ENCODE assay signal across 7 cellular contexts in genomic region chr20:49628280-49628679, GRCh38.
DNase-seq lines count a peak whose midpoint lies in the region; ATAC-seq, FAIRE-seq and TF ChIP-seq lines count a peak whose summit lies in the region.
"Not testable (repeated sequence)": the region's sequence is repeated elsewhere in the genome, so short reads cannot be mapped to it uniquely, and the experiment has no call there.

No MANE protein-coding gene starts in this region.

- BruUV-seq in HepG2 (replicated peaks; lab: Mats Ljungman, UMichigan): not testable (repeated sequence)

- not testable (repeated sequence) for FAIRE-seq in HepG2 (lab: Jason Lieb, UNC)

- not testable (repeated sequence) for TF ChIP-seq RAD21 in HepG2 (CRISPR knock-in tag; IDR thresholded peaks at IDR 0.05)

- peaks cover 29% of the 10 kb centered on the region for H3K79me2 ChIP-seq in DOHH2 (ENCODE audit: control insufficient read depth, low read length)
- H3K79me2 ChIP-seq in GM23248 (ENCODE audit: insufficient read depth); OCI-LY1 (ENCODE audit: insufficient read depth, low read length); HepG2 (ENCODE audit: insufficient read depth, low read length): not testable (repeated sequence)

- not testable (repeated sequence) for TF ChIP-seq CTCF in DOHH2 (IDR thresholded peaks at IDR 0.05; ENCODE audit: low read depth, low read length, poor library complexity, severe bottlenecking); OCI-LY1 (IDR thresholded peaks at IDR 0.05; ENCODE audit: low read length); choroid plexus epithelial cell (conservative IDR thresholded peaks at IDR 0.05; ENCODE audit: low read depth, low read length); fibroblast of pulmonary artery (IDR thresholded peaks at IDR 0.05; ENCODE audit: low read length, missing control alignments); HepG2 (CRISPR knock-in tag; IDR thresholded peaks at IDR 0.05)

- H4K20me1 ChIP-seq in DOHH2 (ENCODE audit: control insufficient read depth, insufficient read depth, low read depth, low read length); GM23248 (ENCODE audit: insufficient read depth); OCI-LY1 (ENCODE audit: insufficient read depth, low read length); HepG2 (ENCODE audit: insufficient read depth, low read length): not testable (repeated sequence)

- TF ChIP-seq POLR2A in HepG2 (IDR thresholded peaks at IDR 0.05; ENCODE audit: insufficient read depth in 1 of 2, low read depth in 2 of 2, low read length in 2 of 2): not testable (repeated sequence)

- TF ChIP-seq EP300 in HepG2 (IDR thresholded peaks at IDR 0.05; ENCODE audit: low read depth in 2 of 2, low read length in 2 of 2); HepG2 (CRISPR knock-in tag; IDR thresholded peaks at IDR 0.05; ENCODE audit: borderline replicate concordance): not testable (repeated sequence)

- not testable (repeated sequence) for H2AFZ ChIP-seq in GM23248; OCI-LY1 (ENCODE audit: low read length); HepG2 (ENCODE audit: low read length)

- H3K9ac ChIP-seq in GM23248; OCI-LY1 (ENCODE audit: low read length); HepG2 (ENCODE audit: insufficient read depth, low read depth, low read length): not testable (repeated sequence)

- peaks cover 98% of the 10 kb centered on the region for H3K4me1 ChIP-seq in DOHH2 (ENCODE audit: control insufficient read depth, low read length)
- H3K4me1 ChIP-seq in GM23248 (ENCODE audit: insufficient read depth): not testable (repeated sequence)
- peaks cover 79% of the 10 kb centered on the region for H3K4me1 ChIP-seq in OCI-LY1 (ENCODE audit: insufficient read depth, low read length, severe bottlenecking)
- peaks cover 58% of the 10 kb centered on the region for H3K4me1 ChIP-seq in HepG2 (ENCODE audit: insufficient read depth, low read length)

- in situ Hi-C loops in GM23248 (cut with MboI); HepG2 (cut with HindIII; ENCODE audit: extremely low pct_ligation_motif_present, low pct_unique_long_range_greater_than_20kb): not testable (repeated sequence)

- CTCF ChIA-PET in HepG2 (lab: Yijun Ruan, JAX; ENCODE audit: low intra/inter-chr PET ratio, low total read pairs): not testable (repeated sequence)

- POLR2A ChIA-PET in HepG2 (lab: Yijun Ruan, JAX): not testable (repeated sequence)

- intact Hi-C loops in HepG2 (cut with micrococcal nuclease; ENCODE audit: unreplicated experiment): not testable (repeated sequence)

- DNase-seq in GM23248: peak; percentile 39
- peak; percentile 30 for DNase-seq in amniotic epithelial cell (ENCODE audit: low read depth)
- peak; percentile 23 for DNase-seq in choroid plexus epithelial cell (ENCODE audit: low read depth)
- DNase-seq in fibroblast of pulmonary artery (ENCODE audit: low read depth): peak; percentile 30
- not testable (repeated sequence) for DNase-seq in HepG2 (ENCODE audit: low spot score)

- peaks cover 36% of the 10 kb centered on the region for H3K36me3 ChIP-seq in DOHH2 (ENCODE audit: control insufficient read depth, low read length)
- H3K36me3 ChIP-seq in GM23248 (ENCODE audit: low read depth); HepG2 (replicated peaks in 1 of 2; ENCODE audit: control insufficient read depth in 1 of 2, insufficient read depth in 2 of 2, low read length in 2 of 2): not testable (repeated sequence)
- peaks cover 16% of the 10 kb centered on the region for H3K36me3 ChIP-seq in OCI-LY1 (ENCODE audit: insufficient read depth, low read length)

- not testable (repeated sequence) for H3K9me2 ChIP-seq in DOHH2 (replicated peaks; ENCODE audit: control insufficient read depth, low read length); GM23248 (ENCODE audit: insufficient read depth); OCI-LY1 (ENCODE audit: low read depth, low read length)

- H3K27me3 ChIP-seq in DOHH2 (ENCODE audit: control insufficient read depth, low read length); GM23248 (replicated peaks; ENCODE audit: insufficient read depth); OCI-LY1 (ENCODE audit: insufficient read depth, low read length); HepG2 (ENCODE audit: control insufficient read depth in 1 of 2, insufficient read depth in 2 of 2, low read length in 2 of 2): not testable (repeated sequence)

- ATAC-seq in HepG2: not testable (repeated sequence)

- H3K4me2 ChIP-seq in DOHH2 (ENCODE audit: low read length): peak overlapping the region; percentile 99; the same call in 1 of the 2 replicates
- not testable (repeated sequence) for H3K4me2 ChIP-seq in GM23248 (ENCODE audit: unreplicated experiment); OCI-LY1 (ENCODE audit: low read length); HepG2 (ENCODE audit: low read depth, low read length)

- not testable (repeated sequence) for H3K4me3 ChIP-seq in DOHH2 (ENCODE audit: low read length); GM23248; OCI-LY1 (ENCODE audit: low read depth, low read length, poor library complexity, severe bottlenecking); choroid plexus epithelial cell (ENCODE audit: low read depth, low read length); fibroblast of pulmonary artery (replicated peaks; ENCODE audit: low read depth, low read length); HepG2 (replicated peaks in 1 of 3; ENCODE audit: insufficient read depth in 1 of 3, low read depth in 2 of 3, low read length in 3 of 3)

- peak overlapping the region; percentile 99 for H3K27ac ChIP-seq in DOHH2 (ENCODE audit: low read depth, low read length)
- not testable (repeated sequence) for H3K27ac ChIP-seq in GM23248; HepG2 (ENCODE audit: extremely low read length, insufficient read depth, low read length)
- H3K27ac ChIP-seq in OCI-LY1 (ENCODE audit: low read depth, low read length, poor library complexity, severe bottlenecking): peak overlapping the region; percentile 97

- peaks cover 11% of the 10 kb centered on the region for H3K9me3 ChIP-seq in DOHH2 (ENCODE audit: control insufficient read depth, insufficient read depth, low read length)
- H3K9me3 ChIP-seq in GM23248 (ENCODE audit: low read depth); OCI-LY1 (ENCODE audit: low read length); HepG2 (ENCODE audit: low read length): not testable (repeated sequence)

- 78 to 80% methylated on average over 3 of the region's 3 CpGs for WGBS in GM23248 (ENCODE audit: low coverage in 1 of 2, low lambda C conversion rate in 2 of 2, missing lambda C conversion rate in 2 of 2), 2 experiments
- WGBS in HepG2 (ENCODE audit: low lambda C conversion rate): 81% methylated on average over 3 of the region's 3 CpGs

- peaks cover 77% of the 10 kb centered on the region for H3F3A ChIP-seq in DOHH2 (ENCODE audit: control insufficient read depth, insufficient read depth)
- H3F3A ChIP-seq in GM23248 (ENCODE audit: insufficient read depth); OCI-LY1 (ENCODE audit: insufficient read depth, low read length): not testable (repeated sequence)

TF ChIP-seq in HepG2, 621 proteins besides CTCF, POLR2A, EP300 and RAD21:
- TF ChIP-seq ZNF770 (CRISPR knock-in tag; IDR thresholded peaks at IDR 0.05): peak; percentile 30; the same call in 1 of the 2 replicates
TF ChIP-seq in HepG2: peak in this region for 1; not testable (repeated sequence) for 620.
